8 cellular contexts compared by ENCODE assay signal in genomic region chr7:18356195-18356645, GRCh38.
A peak's percentile ranks its signal among the peaks of the same experiment; 100 is the strongest.
DNase-seq lines count a peak whose midpoint lies in the region; ATAC-seq and TF ChIP-seq lines count a peak whose summit lies in the region.

No MANE protein-coding gene starts in this region.

- H3K36me3 ChIP-seq in right atrium auricular region: no peaks in the 10 kb centered on the region

- H3K4me3 ChIP-seq in right atrium auricular region: peak overlapping the region in 1 of 2 donors; percentile 24

- DNase-seq in COLO829 (ENCODE audit: low spot score) (peak; percentile 76), NCI-H2227 (lab: John Stamatoyannopoulos, UW; ENCODE audit: unreplicated experiment) (peak; percentile 20), amniotic epithelial cell (ENCODE audit: low read depth) (peak; percentile 27), right atrium auricular region (ENCODE audit: low spot score) (no peak), smooth muscle cell of the brain vasculature (ENCODE audit: low read depth, low spot score) (peak; percentile 21), NK-92 (lab: John Stamatoyannopoulos, UW; ENCODE audit: unreplicated experiment) (no peak)

- H3K4me1 ChIP-seq in right atrium auricular region: no peaks in the 10 kb centered on the region

- H3K27me3 ChIP-seq in right atrium auricular region: no peaks in the 10 kb centered on the region

- peak overlapping the region in 1 of 2 donors; percentile 54 for H3K27ac ChIP-seq in right atrium auricular region

- ATAC-seq in GM21367 (IDR thresholded peaks at IDR 0.05; ENCODE audit: unreplicated experiment): peak; percentile 41
- no peak for ATAC-seq in HG03439 (IDR thresholded peaks at IDR 0.05; ENCODE audit: unreplicated experiment)

- TF ChIP-seq CTCF in right atrium auricular region (IDR thresholded peaks at IDR 0.05): peak; percentile 71 to 82

- no peaks in the 10 kb centered on the region for H3K9me3 ChIP-seq in right atrium auricular region

Comparison
In these comparisons a context has a peak if more than half of its experiments do, and no peak if none do; other contexts are left out.
1. DNase-seq: peak in COLO829 (single experiment), NCI-H2227 (single experiment), amniotic epithelial cell (single experiment) and smooth muscle cell of the brain vasculature (single experiment); none in right atrium auricular region (single experiment) and NK-92 (single experiment).